ENCODE assay signal across 11 cellular contexts in genomic region chr4:168636506-168637176, GRCh38.
A peak's percentile ranks its signal among the peaks of the same experiment; 100 is the strongest.
DNase-seq lines count a peak whose midpoint lies in the region; ATAC-seq and TF ChIP-seq lines count a peak whose summit lies in the region.
"Had no signal": no experiment of that assay in that cellular context is flagged by ENCODE, and none has a peak within 500 bp of the region (broad histone marks: within the 10 kb centered on the region; RNA-seq: fewer than 3 reads in every experiment).

No MANE protein-coding gene starts in this region.

- 61 to 65% methylated on average over 2 to 3 of the region's 3 CpGs for WGBS in transverse colon (ENCODE audit: low coverage in 1 of 2), 2 donors

- TF ChIP-seq EP300 in transverse colon (IDR thresholded peaks at IDR 0.05; ENCODE audit: low read depth), result no peak

- no peak overlapping the region for H3K9ac ChIP-seq in mucosa of rectum (ENCODE audit: low read depth in 1 of 2, low read length in 2 of 2)

- H3K27ac ChIP-seq in epithelial cell of prostate (peak overlapping the region; percentile 62), mucosa of rectum (ENCODE audit: low read depth in 2 of 2, low read length in 2 of 2) (peak overlapping the region; percentile 45 to 50), transverse colon (peak overlapping the region; percentile 13 to 65 (median 60))

- no peak for TF ChIP-seq CTCF in transverse colon (IDR thresholded peaks at IDR 0.05)

- H3K4me1 ChIP-seq in mucosa of rectum (ENCODE audit: control insufficient read depth in 2 of 2, insufficient read depth in 2 of 2, low read length in 2 of 2) (no peaks in the 10 kb centered on the region), transverse colon (peaks cover 0 to 31% (median 4%) of the 10 kb centered on the region in 4 donors)

- intact Hi-C loops in transverse colon (cut with DNase I; ENCODE audit: low total_unique reads), result no loop called here

- H3K27me3 ChIP-seq in mucosa of rectum (ENCODE audit: control insufficient read depth in 2 of 2, insufficient read depth in 2 of 2, low read length in 2 of 2) (no peaks in the 10 kb centered on the region), transverse colon (peaks cover 5% of the 10 kb centered on the region)

- no peak for ATAC-seq in HG02798 (IDR thresholded peaks at IDR 0.05; ENCODE audit: poor library complexity, unreplicated experiment)
- ATAC-seq: Panc1 had no signal

- DNase-seq in LHCN-M2 (ENCODE audit: low read depth) (peak; percentile 81), epithelial cell of prostate (ENCODE audit: low read depth, low spot score) (no peak), transverse colon (no peak), DMS79 treated with DMSO at 0.1 percent for 48 hours (lab: John Stamatoyannopoulos, UW) (no peak), SHP77 treated with DMSO at 0.1 percent for 48 hours (lab: John Stamatoyannopoulos, UW) (no peak), NCI-H1694 (lab: John Stamatoyannopoulos, UW) (no peak)
- DNase-seq: activated CD4-positive, alpha-beta T cell treated with anti-CD3 and anti-CD28 coated beads for 4 hours; occipital lobe had no signal

- H3K36me3 ChIP-seq in mucosa of rectum (ENCODE audit: control insufficient read depth in 2 of 2, insufficient read depth in 2 of 2, low read length in 2 of 2) (no peaks in the 10 kb centered on the region), transverse colon (no peaks in the 10 kb centered on the region)

- in situ Hi-C loops in transverse colon (cut with MboI; ENCODE audit: low pct_ligation_motif_present in 1 of 4, low pct_unique_long_range_greater_than_20kb in 1 of 4, low sequenced_read_pairs in 3 of 4), result no loop called here

- TF ChIP-seq POLR2A in transverse colon (IDR thresholded peaks at IDR 0.05), result no peak

- no peak overlapping the region for H3K4me3 ChIP-seq in mucosa of rectum (ENCODE audit: low read length in 2 of 2)
- no peak overlapping the region for H3K4me3 ChIP-seq in transverse colon

- no peaks in the 10 kb centered on the region for H3K9me3 ChIP-seq in mucosa of rectum (ENCODE audit: control insufficient read depth in 2 of 2, low read length in 2 of 2)
- H3K9me3 ChIP-seq in transverse colon, result no peaks in the 10 kb centered on the region
